Comparison of ENCODE assay signal across 11 cellular contexts in the genomic region with DNA sequence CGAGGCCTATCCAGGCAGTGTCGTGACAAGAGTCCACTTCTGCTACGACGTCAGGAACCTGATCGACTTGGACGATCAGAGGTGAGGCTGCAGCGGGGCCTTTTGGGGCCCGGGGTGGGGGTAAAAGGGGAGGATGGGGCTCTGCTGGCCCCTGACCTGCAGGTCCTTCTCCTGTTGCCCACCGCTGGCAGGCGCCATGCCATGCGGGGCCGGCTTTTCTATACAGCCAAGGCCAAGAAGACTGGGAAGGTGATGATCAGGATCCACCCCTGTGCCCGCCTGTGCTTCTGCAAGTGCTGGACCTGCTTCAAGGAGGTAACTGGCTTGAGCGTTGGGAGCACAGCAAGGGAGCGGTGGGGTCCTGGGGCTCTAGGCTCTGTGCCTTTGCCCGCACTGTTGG. TPM values are rescaled to one million over a fixed set of nuclear protein-coding genes. Genes with fewer than 3 reads are reported as not detected.
"Had no signal": no experiment of that assay in that cellular context is flagged by ENCODE, and none has a peak within 500 bp of the region (broad histone marks: within the 10 kb centered on the region; RNA-seq: fewer than 3 reads in every experiment).

No MANE protein-coding gene starts in this region.

- H3K9me3 ChIP-seq: HAP-1 had no signal

- H2AFZ ChIP-seq: GM23248 had no signal

- H3K4me2 ChIP-seq: KMS-11 had no signal

- H3K27ac ChIP-seq: GM23248, HL-60, KMS-11 had no signal

- ATAC-seq: HCT116, HepG2 had no signal

- DNase-seq: GM23248, GOT3, H7, HFFc6, KBM-7 had no signal

- H3K36me3 ChIP-seq: HAP-1 had no signal

- H3K9ac ChIP-seq: GM23248, KMS-11 had no signal

- H3K4me1 ChIP-seq: HAP-1 had no signal

- H3K4me3 ChIP-seq: GM23248, HAP-1 had no signal

RNA-seq across cellular contexts. Expression of a gene that starts 31.6 kb away (rescaled TPM):
- polyA plus RNA-seq: GM23248, IgD-negative memory B cell had no signal

RNA-seq across cellular contexts. Expression of a gene that starts 57.8 kb away (rescaled TPM):
- polyA plus RNA-seq: GM23248 had no signal
